Comparison of ENCODE assay signal across 30 cellular contexts in the genomic region with DNA sequence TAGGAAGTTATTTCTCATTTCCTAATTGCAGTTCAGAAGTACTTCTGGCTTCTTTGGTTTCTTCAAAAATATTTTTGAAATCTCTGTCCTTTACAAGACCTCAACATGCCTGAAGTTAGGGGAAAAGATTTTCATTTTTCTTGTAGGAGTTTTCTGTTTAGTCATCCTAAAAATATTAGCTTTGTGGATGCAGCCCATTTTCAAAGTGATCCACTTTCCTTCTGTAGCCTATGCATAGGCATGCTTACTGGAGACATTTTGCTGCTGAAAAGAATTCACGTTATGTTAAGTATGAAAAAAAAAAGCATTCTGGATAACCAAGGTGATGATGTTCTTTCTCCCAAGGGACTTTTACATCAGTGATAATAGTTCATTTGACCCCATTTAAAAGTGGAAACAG.
"Had no signal": no experiment of that assay in that cellular context is flagged by ENCODE, and none has a peak within 500 bp of the region (broad histone marks: within the 10 kb centered on the region; RNA-seq: fewer than 3 reads in every experiment).

No MANE protein-coding gene starts in this region.

- H3K9me3 ChIP-seq: gastroesophageal sphincter, heart left ventricle, left lung, mucosa of descending colon, sigmoid colon, testis, tibial artery had no signal

- H3K79me2 ChIP-seq: hepatocyte, parathyroid adenoma had no signal

- H2AFZ ChIP-seq: hepatocyte, parathyroid adenoma had no signal

- H3K4me3 Mint-ChIP-seq: dendritic cell treated with granulocyte-macrophage colony-stimulating factor and Interleukin-4, amounts not matched to agents 40 ng/mL and 50 ng/mL, for 4 days; endodermal cell; mesothelial cell of epicardium; naive B cell; natural killer cell treated with Interleukin-12 subunit alpha and Interleukin-12 subunit beta and Interleukin-15 and Interleukin-18, amount 100 ng/mL, for 72 hours; neural crest cell; stimulated activated effector memory CD8-positive, alpha-beta T cell treated with anti-CD3 and anti-CD28 coated beads, Interleukin-12 subunit alpha, Interleukin-12 subunit beta, amount 100 ng/mL, for 72 hours; type B pancreatic cell had no signal

- H3K27ac ChIP-seq: epithelial cell of prostate, foreskin keratinocyte, gastroesophageal sphincter, heart left ventricle, hepatocyte, left lung, parathyroid adenoma, testis, tibial artery had no signal

- H3K4me3 ChIP-seq: gastroesophageal sphincter, heart left ventricle, hepatocyte, left lung, mucosa of descending colon, sigmoid colon, testis, tibial artery had no signal

- H3K36me3 Mint-ChIP-seq: mesothelial cell of epicardium; naive B cell; natural killer cell treated with Interleukin-12 subunit alpha and Interleukin-12 subunit beta and Interleukin-15 and Interleukin-18, amount 100 ng/mL, for 72 hours; stimulated activated effector memory CD8-positive, alpha-beta T cell treated with anti-CD3 and anti-CD28 coated beads, Interleukin-12 subunit alpha, Interleukin-12 subunit beta, amount 100 ng/mL, for 72 hours; type B pancreatic cell had no signal

- H3K27me3 Mint-ChIP-seq: dendritic cell treated with granulocyte-macrophage colony-stimulating factor and Interleukin-4, amounts not matched to agents 40 ng/mL and 50 ng/mL, for 4 days; progenitor cell of endocrine pancreas; type B pancreatic cell had no signal

- H3K27ac Mint-ChIP-seq: dendritic cell treated with granulocyte-macrophage colony-stimulating factor and Interleukin-4, amounts not matched to agents 40 ng/mL and 50 ng/mL, for 4 days; endodermal cell; mesothelial cell of epicardium; naive B cell; natural killer cell treated with Interleukin-12 subunit alpha and Interleukin-12 subunit beta and Interleukin-15 and Interleukin-18, amount 100 ng/mL, for 72 hours; progenitor cell of endocrine pancreas; stimulated activated effector memory CD8-positive, alpha-beta T cell treated with anti-CD3 and anti-CD28 coated beads, Interleukin-12 subunit alpha, Interleukin-12 subunit beta, amount 100 ng/mL, for 72 hours; type B pancreatic cell had no signal

- H3K4me1 ChIP-seq: foreskin keratinocyte, left lung, parathyroid adenoma, sigmoid colon, testis, tibial artery had no signal

- H3K4me2 ChIP-seq: hepatocyte had no signal

- FAIRE-seq: colon had no signal

- H3K36me3 ChIP-seq: gastroesophageal sphincter, heart left ventricle, left lung, sigmoid colon, tibial artery had no signal

- ATAC-seq: esophagus mucosa; foreskin keratinocyte; gastroesophageal sphincter; heart left ventricle; left cardiac atrium; left lung; mucosa of descending colon; natural killer cell treated with Interleukin-12 subunit alpha and Interleukin-12 subunit beta and Interleukin-15 and Interleukin-18, amount 100 ng/mL, for 72 hours; right cardiac atrium; stimulated activated effector memory CD8-positive, alpha-beta T cell treated with anti-CD3 and anti-CD28 coated beads, Interleukin-12 subunit alpha, Interleukin-12 subunit beta, amount 100 ng/mL, for 72 hours had no signal

- H3K9ac ChIP-seq: parathyroid adenoma had no signal

- H3K4me1 Mint-ChIP-seq: endodermal cell; naive B cell; stimulated activated effector memory CD8-positive, alpha-beta T cell treated with anti-CD3 and anti-CD28 coated beads, Interleukin-12 subunit alpha, Interleukin-12 subunit beta, amount 100 ng/mL, for 72 hours had no signal

- DNase-seq: effector CD8-positive, alpha-beta T cell; endodermal cell; foreskin keratinocyte; heart left ventricle; left cardiac atrium; left lung; mesenchymal stem cell; mucosa of descending colon; naive B cell; right cardiac atrium; sigmoid colon; stimulated activated CD4-positive, alpha-beta T cell treated with anti-CD3 and anti-CD28 coated beads, Interleukin-2, amount 100 ng/mL, for 24 hours; stimulated activated CD4-positive, alpha-beta T cell treated with anti-CD3 and anti-CD28 coated beads, Interleukin-4, amount 100 ng/mL, for 24 hours; stimulated activated naive CD4-positive, alpha-beta T cell treated with Interleukin-2 at 50 U/mL for 16 hours; substantia nigra; testis; tibial artery had no signal

- H3K9me3 Mint-ChIP-seq: dendritic cell treated with granulocyte-macrophage colony-stimulating factor and Interleukin-4, amounts not matched to agents 40 ng/mL and 50 ng/mL, for 4 days; natural killer cell treated with Interleukin-12 subunit alpha and Interleukin-12 subunit beta and Interleukin-15 and Interleukin-18, amount 100 ng/mL, for 72 hours; stimulated activated effector memory CD8-positive, alpha-beta T cell treated with anti-CD3 and anti-CD28 coated beads, Interleukin-12 subunit alpha, Interleukin-12 subunit beta, amount 100 ng/mL, for 72 hours; type B pancreatic cell had no signal

- H3K27me3 ChIP-seq: foreskin keratinocyte, gastroesophageal sphincter, heart left ventricle, hepatocyte, left lung, sigmoid colon, testis, tibial artery had no signal
